In genomic region chr1:121184290-121185127, GRCh38 we compare ENCODE assay signal across 8 cellular contexts. TPM values are rescaled to one million over a fixed set of nuclear protein-coding genes. Genes with fewer than 3 reads are reported as not detected.
DNase-seq lines count a peak whose midpoint lies in the region; TF ChIP-seq lines count a peak whose summit lies in the region.
"Not testable (repeated sequence)": the region's sequence is repeated elsewhere in the genome, so short reads cannot be mapped to it uniquely, and the experiment has no call there.

FAM72B (minus strand) TSS chr1:121184340; CDS start chr1:121183489, 851 bp downstream.
SRGAP2C (plus strand) TSS chr1:121184975; CDS start chr1:121187447, 2,472 bp downstream.

- not testable (repeated sequence) for H3K9me3 ChIP-seq in ES-I3 (ENCODE audit: control insufficient read depth, insufficient read depth, low read length); SJCRH30 (replicated peaks); neuron (ENCODE audit: low read length); stomach smooth muscle (ENCODE audit: control insufficient read depth in 2 of 2, low read length in 2 of 2)

- POLR2A ChIA-PET in HEK293T (lab: Yijun Ruan, JAX) = not testable (repeated sequence)

- H3K36me3 ChIP-seq in ES-I3 (ENCODE audit: insufficient read depth, low read length); SJCRH30; neuron (ENCODE audit: insufficient read depth, low read length); stomach smooth muscle (ENCODE audit: control insufficient read depth in 2 of 2, insufficient read depth in 2 of 2, low read length in 2 of 2): not testable (repeated sequence)

- TF ChIP-seq CTCF in foreskin fibroblast (IDR thresholded peaks at IDR 0.05; ENCODE audit: low read depth, low read length) = not testable (repeated sequence)

- H3K27me3 ChIP-seq in SJCRH30; neuron (ENCODE audit: insufficient read depth, low read length); stomach smooth muscle (ENCODE audit: control insufficient read depth in 1 of 2, insufficient read depth in 2 of 2, low read length in 2 of 2): not testable (repeated sequence)

- H3K4me3 ChIP-seq in SJCRH30 (peak within 1 kb of the TSS; percentile 72), foreskin fibroblast (ENCODE audit: low read depth in 1 of 2, low read length in 2 of 2) (peak within 1 kb of the TSS; percentile 41 to 54), neuron (ENCODE audit: low read length) (peak within 1 kb of the TSS; percentile 50), stomach smooth muscle (ENCODE audit: low read length in 2 of 2) (peak within 1 kb of the TSS; percentile 31 to 57)

- H3K9ac ChIP-seq in ES-I3 (ENCODE audit: low read depth, low read length) = peak within 1 kb of the TSS; percentile 40; the same call in 1 of the 2 replicates
- H3K9ac ChIP-seq in stomach smooth muscle (ENCODE audit: low read length in 2 of 2) = not testable (repeated sequence)

- H3K4me1 ChIP-seq in ES-I3 (ENCODE audit: insufficient read depth, low read length); SJCRH30; neuron (ENCODE audit: insufficient read depth, low read length); stomach smooth muscle (ENCODE audit: control insufficient read depth, insufficient read depth, low read length): not testable (repeated sequence)

- H2AFZ ChIP-seq in neuron (ENCODE audit: low read depth, low read length) = not testable (repeated sequence)

- H3K27ac ChIP-seq in SJCRH30 (peak within 1 kb of the TSS; percentile 71), stomach smooth muscle (ENCODE audit: low read length) (peak within 1 kb of the TSS; percentile 41)

- DNase-seq in HEK293T (ENCODE audit: extremely low spot score) = not testable (repeated sequence)
- DNase-seq in MV-4-11 (lab: John Stamatoyannopoulos, UW) (peak; percentile 100), SJCRH30 (peak; percentile 98 to 99), foreskin fibroblast (peak; percentile 97 to 98)
- peak; percentile 96 for DNase-seq in activated effector memory CD4-positive, alpha-beta T cell treated with anti-CD3 and anti-CD28 coated beads, Interleukin-2, amount 50 U/mL, for 16 hours

- CTCF ChIA-PET in HEK293T (lab: Yijun Ruan, JAX) = not testable (repeated sequence)

TF ChIP-seq in HEK293T, 16 proteins besides CTCF, POLR2A, EP300 and RAD21:
- peak; percentile 97 for TF ChIP-seq PKNOX1 (IDR thresholded peaks at IDR 0.05)
TF ChIP-seq in HEK293T: peak in this region for 1; not testable (repeated sequence) for 15.

RNA-seq across cellular contexts. Expression of gene FAM72B, which starts in this region (rescaled TPM):
- 14.2 and 15.2 TPM in 2 replicates for total RNA-seq in SJCRH30 (2014; rRNA removed; shearing (Covaris generic))

RNA-seq across cellular contexts. Expression of gene SRGAP2C, which starts in this region (rescaled TPM):
- total RNA-seq in SJCRH30 (2014; rRNA removed; shearing (Covaris generic)) = 21.0 and 21.6 TPM in 2 replicates
